Comparison of ENCODE assay signal across 23 cellular contexts in genomic region chr17:113098-113497, GRCh38. TPM values are rescaled to one million over a fixed set of nuclear protein-coding genes. Genes with fewer than 3 reads are reported as not detected.
"Had no signal": no experiment of that assay in that cellular context is flagged by ENCODE, and none has a peak within 500 bp of the region (broad histone marks: within the 10 kb centered on the region; RNA-seq: fewer than 3 reads in every experiment).

No MANE protein-coding gene starts in this region.

RNA-seq across cellular contexts. Expression of gene SCGB1C2, which starts 24.3 kb away (rescaled TPM):
- total RNA-seq: dermis microvascular lymphatic vessel endothelial cell; endodermal cell; gastrocnemius medialis; heart right ventricle; kidney; left colon; left ventricle myocardium superior; lung microvascular endothelial cell; mesenteric fat pad; mucosa of descending colon; naive thymus-derived CD8-positive, alpha-beta T cell; osteocyte; pulmonary artery endothelial cell; sciatic nerve; skeletal muscle tissue; spleen; testis; tibial nerve; upper lobe of right lung; vagina had no signal
- polyA plus RNA-seq: esophagus; heart right ventricle; immature natural killer cell; naive thymus-derived CD8-positive, alpha-beta T cell; neural cell; spleen had no signal
